Comparison of ENCODE assay signal across 24 cellular contexts in genomic region chr7:116544488-116544887, GRCh38. TPM values are rescaled to one million over a fixed set of nuclear protein-coding genes. Genes with fewer than 3 reads are reported as not detected.
DNase-seq lines count a peak whose midpoint lies in the region; ATAC-seq and TF ChIP-seq lines count a peak whose summit lies in the region.
"Had no signal": no experiment of that assay in that cellular context is flagged by ENCODE, and none has a peak within 500 bp of the region (broad histone marks: within the 10 kb centered on the region; RNA-seq: fewer than 3 reads in every experiment).

No MANE protein-coding gene starts in this region.

- H3K4me1 Mint-ChIP-seq in activated CD4-positive, alpha-beta T cell treated with anti-CD3 and anti-CD28 coated beads for 36 hours = no peaks in the 10 kb centered on the region
- H3K4me1 Mint-ChIP-seq: activated naive CD4-positive, alpha-beta T cell treated with anti-CD3 and anti-CD28 coated beads, Interleukin-2, amount 50 U/mL, for 24 hours had no signal

- H3K9me3 Mint-ChIP-seq in activated CD4-positive, alpha-beta T cell treated with anti-CD3 and anti-CD28 coated beads for 36 hours (ENCODE audit: low read depth) = no peaks in the 10 kb centered on the region
- H3K9me3 Mint-ChIP-seq: activated naive CD4-positive, alpha-beta T cell treated with anti-CD3 and anti-CD28 coated beads, Interleukin-2, amount 50 U/mL, for 24 hours; CD14-positive monocyte; type B pancreatic cell had no signal

- DNase-seq in right atrium auricular region (ENCODE audit: low spot score) (no peak), cardiac septum (ENCODE audit: low spot score) (no peak), gastrocnemius medialis (no peak), HUDEP-2 (lab: John Stamatoyannopoulos, UW; ENCODE audit: unreplicated experiment in 76 of 76) (no peak)
- DNase-seq in effector CD8-positive, alpha-beta T cell (lab: John Stamatoyannopoulos, UW) = no peak
- DNase-seq in activated CD4-positive, alpha-beta T cell treated with anti-CD3 and anti-CD28 coated beads for 36 hours = no peak
- DNase-seq: activated CD4-positive, alpha-beta T cell treated with anti-CD3 and anti-CD28 coated beads for 48 hours; cerebellar nuclear complex; NCI-H1105 treated with DMSO at 0.1 percent for 48 hours; NCI-H2081; NCI-H345; NCI-H82; SHP77 treated with DMSO at 0.1 percent for 48 hours; stimulated activated CD4-positive, alpha-beta T cell treated with anti-CD3 and anti-CD28 coated beads, Interleukin-4, amount 100 ng/mL, for 4 hours; stimulated activated naive CD8-positive, alpha-beta T cell treated with anti-CD3 and anti-CD28 coated beads, Interleukin-15, Interleukin-2, amounts not matched to agents 100 U/mL and 50 U/mL, for 24 hours had no signal

- TF ChIP-seq POLR2A in gastroesophageal sphincter (IDR thresholded peaks at IDR 0.05) (no peak), gastrocnemius medialis (IDR thresholded peaks at IDR 0.05) (no peak)

- in situ Hi-C loops in gastrocnemius medialis (cut with MboI; ENCODE audit: low sequenced_read_pairs in 4 of 4) = no loop called here

- peaks cover 0 to 97% of the 10 kb centered on the region in 2 donors for H3K4me1 ChIP-seq in right atrium auricular region
- peaks cover 13 to 97% (median 26%) of the 10 kb centered on the region in 3 donors for H3K4me1 ChIP-seq in gastroesophageal sphincter
- peaks cover 14 to 18% of the 10 kb centered on the region in 2 donors for H3K4me1 ChIP-seq in gastrocnemius medialis

- H3K36me3 Mint-ChIP-seq in activated CD4-positive, alpha-beta T cell treated with anti-CD3 and anti-CD28 coated beads for 36 hours (ENCODE audit: low read depth) = no peaks in the 10 kb centered on the region
- H3K36me3 Mint-ChIP-seq: activated naive CD4-positive, alpha-beta T cell treated with anti-CD3 and anti-CD28 coated beads, Interleukin-2, amount 50 U/mL, for 24 hours; CD14-positive monocyte; type B pancreatic cell had no signal

- no peaks in the 10 kb centered on the region for H3K27me3 ChIP-seq in right atrium auricular region
- no peaks in the 10 kb centered on the region for H3K27me3 ChIP-seq in gastroesophageal sphincter
- no peaks in the 10 kb centered on the region for H3K27me3 ChIP-seq in gastrocnemius medialis

- intact Hi-C loops in cardiac septum (cut with DNase I) = loop anchor here (2.0 kb wide), 1 partner anchor 16 kb away; no protein-coding TSS in a partner anchor
- intact Hi-C loops in gastrocnemius medialis (cut with DNase I; ENCODE audit: low total_unique reads) = no loop called here
- intact Hi-C loops in activated CD4-positive, alpha-beta T cell treated with anti-CD3 and anti-CD28 coated beads for 36 hours (cut with DNase I, micrococcal nuclease) = no loop called here

- ATAC-seq in gastroesophageal sphincter = no peak
- no peak for ATAC-seq in gastrocnemius medialis
- ATAC-seq in GM18502 (IDR thresholded peaks at IDR 0.05; ENCODE audit: poor library complexity, unreplicated experiment) = no peak
- ATAC-seq in activated CD4-positive, alpha-beta T cell treated with anti-CD3 and anti-CD28 coated beads for 36 hours = no peak
- ATAC-seq: stimulated activated naive CD8-positive, alpha-beta T cell treated with anti-CD3 and anti-CD28 coated beads, Interleukin-15, Interleukin-2, amounts not matched to agents 100 U/mL and 50 U/mL, for 24 hours had no signal

- peaks cover 13% of the 10 kb centered on the region for H3K27me3 Mint-ChIP-seq in activated CD4-positive, alpha-beta T cell treated with anti-CD3 and anti-CD28 coated beads for 36 hours
- H3K27me3 Mint-ChIP-seq: progenitor cell of endocrine pancreas, type B pancreatic cell had no signal

- H3K9me3 ChIP-seq in right atrium auricular region (no peaks in the 10 kb centered on the region), gastroesophageal sphincter (no peaks in the 10 kb centered on the region), gastrocnemius medialis (no peaks in the 10 kb centered on the region)

- CTCF ChIA-PET in activated CD4-positive, alpha-beta T cell treated with anti-CD3 and anti-CD28 coated beads for 36 hours (lab: Charles Lee) = interaction anchor here (0.9 to 1.1 kb wide), 2 partner anchors 18 to 285 kb away, joined by 3 to 4 read pairs; no protein-coding TSS in a partner anchor

- WGBS in gastroesophageal sphincter (ENCODE audit: low coverage in 1 of 2), 2 donors = 36 to 73% methylated on average over 1 of the region's 1 CpG

- POLR2A ChIA-PET in activated CD4-positive, alpha-beta T cell treated with anti-CD3 and anti-CD28 coated beads for 36 hours (lab: Charles Lee) = interaction anchor here (0.6 kb wide), 1 partner anchor 1783 kb away, joined by 3 read pairs; no protein-coding TSS in a partner anchor

- H3K27ac ChIP-seq in right atrium auricular region (peak overlapping the region; percentile 70 to 85), gastroesophageal sphincter (peak overlapping the region; percentile 24 to 70 (median 48)), gastrocnemius medialis (peak overlapping the region; percentile 6 to 34 (median 18))
- H3K27ac ChIP-seq: HL-60 had no signal

- TF ChIP-seq CTCF in right atrium auricular region (IDR thresholded peaks at IDR 0.05) (no peak), gastroesophageal sphincter (IDR thresholded peaks at IDR 0.05) (no peak), gastrocnemius medialis (IDR thresholded peaks at IDR 0.05 in 4 of 5, conservative IDR thresholded peaks at IDR 0.05 in 1 of 5) (no peak)

- no peak for TF ChIP-seq EP300 in gastroesophageal sphincter (IDR thresholded peaks at IDR 0.05)

- H3K27ac Mint-ChIP-seq in activated CD4-positive, alpha-beta T cell treated with anti-CD3 and anti-CD28 coated beads for 36 hours = no peak overlapping the region
- H3K27ac Mint-ChIP-seq: activated naive CD4-positive, alpha-beta T cell treated with anti-CD3 and anti-CD28 coated beads, Interleukin-2, amount 50 U/mL, for 24 hours; CD14-positive monocyte; progenitor cell of endocrine pancreas; type B pancreatic cell had no signal

- H3K36me3 ChIP-seq in right atrium auricular region (peaks cover 40% of the 10 kb centered on the region), gastroesophageal sphincter (peaks cover 0 to 29% of the 10 kb centered on the region in 2 donors), gastrocnemius medialis (no peaks in the 10 kb centered on the region)

- no peak overlapping the region for H3K4me3 ChIP-seq in right atrium auricular region
- H3K4me3 ChIP-seq in gastroesophageal sphincter = no peak overlapping the region
- no peak overlapping the region for H3K4me3 ChIP-seq in gastrocnemius medialis

- H3K4me3 Mint-ChIP-seq in activated CD4-positive, alpha-beta T cell treated with anti-CD3 and anti-CD28 coated beads for 36 hours = no peak overlapping the region
- H3K4me3 Mint-ChIP-seq: activated naive CD4-positive, alpha-beta T cell treated with anti-CD3 and anti-CD28 coated beads, Interleukin-2, amount 50 U/mL, for 24 hours; CD14-positive monocyte; type B pancreatic cell had no signal

RNA-seq across cellular contexts. Expression of gene CAV1, which starts 19.7 kb away (rescaled TPM):
- total RNA-seq in right atrium auricular region (100 to 1,000 TPM; 396 to 398 TPM), cardiac septum (311 TPM), gastroesophageal sphincter (100 to 1,000 TPM; 546 to 772 (median 602) TPM), gastrocnemius medialis (10 to 100 TPM; 64.7 to 87.8 (median 71.2) TPM)
- under 1 TPM; 0.25 TPM for total RNA-seq in activated CD4-positive, alpha-beta T cell treated with anti-CD3 and anti-CD28 coated beads for 36 hours
- total RNA-seq: OCI-LY7 had no signal

RNA-seq across cellular contexts. Expression of gene CAV2, which starts 45.0 kb away (rescaled TPM):
- total RNA-seq in right atrium auricular region = 100 to 1,000 TPM; 180 to 278 TPM
- 311 TPM for total RNA-seq in cardiac septum
- total RNA-seq in gastroesophageal sphincter = 100 to 1,000 TPM; 142 to 188 (median 170) TPM
- 10 to 100 TPM; 12.7 to 26.2 (median 14.9) TPM for total RNA-seq in gastrocnemius medialis
- total RNA-seq in activated CD4-positive, alpha-beta T cell treated with anti-CD3 and anti-CD28 coated beads for 36 hours = not detected
- total RNA-seq: OCI-LY7; T-helper 1 cell treated with Interleukin-12 subunit alpha and Interleukin-12 subunit beta and Interleukin-4 antibody, amounts not matched to agents 30 ng/mL and 1 ng/mL, for 36 hours had no signal

Comparison
In these comparisons a context has a peak if more than half of its experiments do, and no peak if none do; other contexts are left out.
1. H3K27ac ChIP-seq: peak in every context shown above with its lines; median percentile 78 in right atrium auricular region; 48 in gastroesophageal sphincter; 18 in gastrocnemius medialis.
2. RNA of gene CAV1, which starts 19.7 kb away (total RNA-seq): 546 to 772 TPM in gastroesophageal sphincter, 396 to 398 TPM in right atrium auricular region, 311 TPM in cardiac septum (single experiment) and 64.7 to 87.8 TPM in gastrocnemius medialis; 0.25 TPM in activated CD4-positive, alpha-beta T cell treated with anti-CD3 and anti-CD28 coated beads for 36 hours; every median in the first group is over 10 times any median in the second.
3. RNA of gene CAV2, which starts 45.0 kb away (total RNA-seq): 311 TPM in cardiac septum (single experiment), 180 to 278 TPM in right atrium auricular region, 142 to 188 TPM in gastroesophageal sphincter and 12.7 to 26.2 TPM in gastrocnemius medialis; not detected in activated CD4-positive, alpha-beta T cell treated with anti-CD3 and anti-CD28 coated beads for 36 hours; every median in the first group is over 10 times any median in the second.